In genomic region chr19:46998445-46999142, GRCh38 we compare ENCODE assay signal across 1 cellular context.
TF ChIP-seq lines count a peak whose summit lies in the region.

No MANE protein-coding gene starts in this region.

TF ChIP-seq in IMR-90, 13 proteins besides CTCF, POLR2A, EP300 and RAD21:
- TF ChIP-seq CEBPB (IDR thresholded peaks at IDR 0.05; ENCODE audit: low read depth, low read length) (no peak), MAFK (IDR thresholded peaks at IDR 0.05; ENCODE audit: low read depth, low read length) (no peak), RFX5 (IDR thresholded peaks at IDR 0.05; ENCODE audit: low read depth, low read length) (no peak), SMC3 (IDR thresholded peaks at IDR 0.05; ENCODE audit: low read depth, low read length) (no peak)
TF ChIP-seq in IMR-90: peak in this region for 0.
